In genomic region chr1:25998075-25998761, GRCh38 we compare ENCODE assay signal across 8 cellular contexts. TPM values are rescaled to one million over a fixed set of nuclear protein-coding genes. Genes with fewer than 3 reads are reported as not detected.
DNase-seq lines count a peak whose midpoint lies in the region; ATAC-seq and TF ChIP-seq lines count a peak whose summit lies in the region.

No MANE protein-coding gene starts in this region.

- ATAC-seq in GM18873 (IDR thresholded peaks at IDR 0.05; ENCODE audit: low FRiP score, unreplicated experiment) (peak; percentile 93), HG03159 (IDR thresholded peaks at IDR 0.05; ENCODE audit: unreplicated experiment) (peak; percentile 95), WTC11 (peak; percentile 99)

- CTCF ChIA-PET in AG04450 (lab: Charles Lee): interaction anchor here (0.6 to 12.2 kb wide), 31 partner anchors 10 to 499 kb away, joined by 3 to 214 read pairs (median 4); no protein-coding TSS in a partner anchor
- CTCF ChIA-PET in WTC11 (lab: Charles Lee): interaction anchor here (0.6 to 5.4 kb wide), 42 partner anchors 9 to 251 kb away, joined by 3 to 112 read pairs (median 4); partner anchors contain the start of genes CATSPER4, CEP85, MTFR1L and PAQR7

- H3K9me3 Mint-ChIP-seq in WTC11: no peaks in the 10 kb centered on the region

- peak overlapping the region; percentile 71 for H3K4me3 ChIP-seq in AG04450 (ENCODE audit: low read depth, low read length)

- H3K4me1 Mint-ChIP-seq in WTC11: peaks cover 25% of the 10 kb centered on the region

- peak overlapping the region; percentile 67; the same call in 1 of the 2 replicates for H3K27ac Mint-ChIP-seq in WTC11

- no peaks in the 10 kb centered on the region for H3K36me3 Mint-ChIP-seq in WTC11

- H3K27me3 ChIP-seq in AG04450 (ENCODE audit: control insufficient read depth, insufficient read depth, low read length): no peaks in the 10 kb centered on the region

- peak overlapping the region; percentile 63 for H3K27ac ChIP-seq in AG04450 (ENCODE audit: low read depth, low read length)

- POLR2A ChIA-PET in AG04450 (lab: Yijun Ruan, JAX): interaction anchor here (0.6 to 1.9 kb wide), 5 partner anchors 71 to 106 kb away, joined by 3 to 14 read pairs (median 5); partner anchors contain the start of gene STMN1
- POLR2A ChIA-PET in WTC11 (lab: Charles Lee): interaction anchor here (0.6 to 1.7 kb wide), 4 partner anchors 21 to 103 kb away, joined by 3 to 6 read pairs (median 5); partner anchors contain the start of gene STMN1

- peak; percentile 98 for TF ChIP-seq CTCF in AG04450 (IDR thresholded peaks at IDR 0.05; ENCODE audit: low read depth, low read length)
- TF ChIP-seq CTCF in WTC11 (IDR thresholded peaks at IDR 0.05): peak; percentile 83

- H3K27me3 Mint-ChIP-seq in WTC11 (ENCODE audit: low read depth): no peaks in the 10 kb centered on the region

- H3K4me3 Mint-ChIP-seq in WTC11: peak overlapping the region; percentile 90

- DNase-seq in AG04450 (ENCODE audit: low read depth, low spot score): peak; percentile 99
- DNase-seq in NCI-H2227 (lab: John Stamatoyannopoulos, UW; ENCODE audit: unreplicated experiment): peak; percentile 99
- DNase-seq in WTC11 (ENCODE audit: low spot score): peak; percentile 97
- DNase-seq in central memory CD4-positive, alpha-beta T cell: peak; percentile 97
- peak; percentile 99 for DNase-seq in iris pigment epithelial cell (ENCODE audit: low read depth)
- DNase-seq in stimulated activated CD4-positive, alpha-beta T cell treated with anti-CD3 and anti-CD28 coated beads, Interleukin-12 subunit alpha, Interleukin-12 subunit beta, amount 100 ng/mL, for 24 hours (ENCODE audit: low read depth in 2 of 2): peak; percentile 93 to 96

- H3K9me3 ChIP-seq in AG04450 (ENCODE audit: control insufficient read depth, insufficient read depth, low read length): no peaks in the 10 kb centered on the region

TF ChIP-seq in WTC11, 78 proteins besides CTCF, POLR2A, EP300 and RAD21 (continues in another document):
- TF ChIP-seq MYBL2 (CRISPR knock-in tag; IDR thresholded peaks at IDR 0.05) (0 out of 2 replicates have a peak, but pooled peaks have one; percentile 44), SP1 (CRISPR knock-in tag; conservative IDR thresholded peaks at IDR 0.05) (peak; percentile 91), TEAD1 (CRISPR knock-in tag; IDR thresholded peaks at IDR 0.05) (peak; percentile 80; the same call in 1 of the 2 replicates), ELF4 (CRISPR knock-in tag; IDR thresholded peaks at IDR 0.05; ENCODE audit: low read depth) (no peak), AFF4 (CRISPR knock-in tag; IDR thresholded peaks at IDR 0.05; ENCODE audit: borderline replicate concordance) (no peak), NFATC4 (CRISPR knock-in tag; IDR thresholded peaks at IDR 0.05) (no peak), NR1H2 (CRISPR knock-in tag; IDR thresholded peaks at IDR 0.05) (no peak), ZNF396 (CRISPR knock-in tag; IDR thresholded peaks at IDR 0.05; ENCODE audit: borderline replicate concordance) (peak; percentile 7; the same call in 1 of the 2 replicates), ZNF671 (CRISPR knock-in tag; IDR thresholded peaks at IDR 0.05) (no peak), ETV6 (CRISPR knock-in tag; IDR thresholded peaks at IDR 0.05) (peak; percentile 94), FOXK1 (CRISPR knock-in tag; IDR thresholded peaks at IDR 0.05) (peak; percentile 85), RORB (CRISPR knock-in tag; IDR thresholded peaks at IDR 0.05) (0 out of 2 replicates have a peak, but pooled peaks have one; percentile 69), GABPB1 (CRISPR knock-in tag; IDR thresholded peaks at IDR 0.05) (peak; percentile 89), E2F5 (CRISPR knock-in tag; IDR thresholded peaks at IDR 0.05) (peak; percentile 83), USF2 (CRISPR knock-in tag; IDR thresholded peaks at IDR 0.05) (peak; percentile 89), HMGXB4 (CRISPR knock-in tag; IDR thresholded peaks at IDR 0.05) (peak; percentile 87), EMX1 (CRISPR knock-in tag; IDR thresholded peaks at IDR 0.05) (no peak), ZNF232 (CRISPR knock-in tag; IDR thresholded peaks at IDR 0.05) (0 out of 2 replicates have a peak, but pooled peaks have one; percentile 48), PRRX2 (CRISPR knock-in tag; IDR thresholded peaks at IDR 0.05) (0 out of 2 replicates have a peak, but pooled peaks have one; percentile 45)
- TF ChIP-seq, protein P1, sequence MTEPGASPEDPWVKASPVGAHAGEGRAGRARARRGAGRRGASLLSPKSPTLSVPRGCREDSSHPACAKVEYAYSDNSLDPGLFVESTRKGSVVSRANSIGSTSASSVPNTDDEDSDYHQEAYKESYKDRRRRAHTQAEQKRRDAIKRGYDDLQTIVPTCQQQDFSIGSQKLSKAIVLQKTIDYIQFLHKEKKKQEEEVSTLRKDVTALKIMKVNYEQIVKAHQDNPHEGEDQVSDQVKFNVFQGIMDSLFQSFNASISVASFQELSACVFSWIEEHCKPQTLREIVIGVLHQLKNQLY (CRISPR knock-in tag; IDR thresholded peaks at IDR 0.05): no peak
- TF ChIP-seq, protein P2, sequence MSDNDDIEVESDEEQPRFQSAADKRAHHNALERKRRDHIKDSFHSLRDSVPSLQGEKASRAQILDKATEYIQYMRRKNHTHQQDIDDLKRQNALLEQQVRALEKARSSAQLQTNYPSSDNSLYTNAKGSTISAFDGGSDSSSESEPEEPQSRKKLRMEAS (CRISPR knock-in tag; IDR thresholded peaks at IDR 0.05): peak; percentile 93
- TF ChIP-seq, protein P3, sequence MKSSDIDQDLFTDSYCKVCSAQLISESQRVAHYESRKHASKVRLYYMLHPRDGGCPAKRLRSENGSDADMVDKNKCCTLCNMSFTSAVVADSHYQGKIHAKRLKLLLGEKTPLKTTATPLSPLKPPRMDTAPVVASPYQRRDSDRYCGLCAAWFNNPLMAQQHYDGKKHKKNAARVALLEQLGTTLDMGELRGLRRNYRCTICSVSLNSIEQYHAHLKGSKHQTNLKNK (CRISPR knock-in tag; IDR thresholded peaks at IDR 0.05): no peak

RNA-seq across cellular contexts. Expression of gene PAFAH2, which starts 0.4 kb away (rescaled TPM):
- polyA plus RNA-seq in AG04450 (2011; rRNA removed): 9.3 and 11.8 TPM in 2 replicates
- 7.4 and 9.1 TPM in 2 replicates for polyA minus RNA-seq in AG04450 (2011; rRNA and poly(A)+ RNA removed)
- total RNA-seq in WTC11 (2021): 9.4 to 11.8 TPM (median 11.5 TPM) in 3 replicates

RNA-seq across cellular contexts. Expression of gene EXTL1, which starts 23.4 kb away (rescaled TPM):
- polyA plus RNA-seq in AG04450 (2011; rRNA removed): 1.3 and 1.8 TPM in 2 replicates
- polyA minus RNA-seq in AG04450 (2011; rRNA and poly(A)+ RNA removed): 2.3 and 4.0 TPM in 2 replicates
- total RNA-seq in WTC11 (2021): 1.3 to 2.1 TPM (median 1.9 TPM) in 3 replicates

RNA-seq across cellular contexts. Expression of gene SLC30A2, which starts 47.7 kb away (rescaled TPM):
- not detected in 2 replicates for polyA plus RNA-seq in AG04450 (2011; rRNA removed)
- polyA minus RNA-seq in AG04450 (2011; rRNA and poly(A)+ RNA removed): not detected in 2 replicates
- 0.15 to 0.41 TPM (median 0.41 TPM) in 3 replicates for total RNA-seq in WTC11 (2021)

Comparison
In these comparisons a context has a peak if more than half of its experiments do, and no peak if none do; other contexts are left out.
1. Peak in every context shown above with its lines: DNase-seq, ATAC-seq, H3K4me3 ChIP-seq and H3K27ac ChIP-seq.